Comparison of ENCODE assay signal across 16 cellular contexts in genomic region chr4:76002176-76002575, GRCh38. TPM values are rescaled to one million over a fixed set of nuclear protein-coding genes. Genes with fewer than 3 reads are reported as not detected.
DNase-seq lines count a peak whose midpoint lies in the region; ATAC-seq and TF ChIP-seq lines count a peak whose summit lies in the region.
"Had no signal": no experiment of that assay in that cellular context is flagged by ENCODE, and none has a peak within 500 bp of the region (broad histone marks: within the 10 kb centered on the region; RNA-seq: fewer than 3 reads in every experiment).

No MANE protein-coding gene starts in this region.

- H3K4me1 ChIP-seq in psoas muscle: no peaks in the 10 kb centered on the region
- H3K4me1 ChIP-seq: SJCRH30 had no signal

- ATAC-seq in psoas muscle: peak; percentile 39 to 75 (median 58)
- ATAC-seq in HG03439 (IDR thresholded peaks at IDR 0.05; ENCODE audit: unreplicated experiment): no peak

- TF ChIP-seq CTCF in choroid plexus epithelial cell (conservative IDR thresholded peaks at IDR 0.05; ENCODE audit: low read depth, low read length) (no peak), psoas muscle (IDR thresholded peaks at IDR 0.05) (no peak)

- DNase-seq in NCI-H2029 (lab: John Stamatoyannopoulos, UW) (peak; percentile 31), NCI-H2029 treated with DMSO at 0.1 percent for 48 hours (lab: John Stamatoyannopoulos, UW) (no peak), NCI-H510A (lab: John Stamatoyannopoulos, UW) (peak; percentile 7), choroid plexus epithelial cell (ENCODE audit: low read depth) (peak; percentile 33), psoas muscle (no peak), NCI-H2227 (lab: John Stamatoyannopoulos, UW; ENCODE audit: unreplicated experiment) (no peak), anterior cingulate cortex (lab: John Stamatoyannopoulos, UW) (no peak)
- DNase-seq: 8988T; activated naive CD4-positive, alpha-beta T cell treated with anti-CD3 and anti-CD28 coated beads, Interleukin-2, amount 50 U/mL, for 16 hours; caudate nucleus; CD4-positive, alpha-beta memory T cell; H9; NCI-H446; SJCRH30; small intestine had no signal

- H3K27me3 ChIP-seq in psoas muscle (ENCODE audit: insufficient read depth in 3 of 3, low read length in 2 of 3): peaks cover 0 to 9% (median 0%) of the 10 kb centered on the region in 3 donors
- H3K27me3 ChIP-seq: SJCRH30 had no signal

- H3K27ac ChIP-seq in psoas muscle: peak overlapping the region; percentile 23
- H3K27ac ChIP-seq: SJCRH30 had no signal

- H3K9me3 ChIP-seq in psoas muscle: no peaks in the 10 kb centered on the region
- H3K9me3 ChIP-seq: SJCRH30 had no signal

- intact Hi-C loops in psoas muscle (cut with DNase I): no loop called here

- H3K36me3 ChIP-seq in psoas muscle (ENCODE audit: insufficient read depth in 1 of 2, low read depth in 1 of 2): no peaks in the 10 kb centered on the region
- H3K36me3 ChIP-seq: SJCRH30 had no signal

- no peak overlapping the region for H3K4me3 ChIP-seq in choroid plexus epithelial cell (ENCODE audit: low read depth, low read length)
- no peak overlapping the region for H3K4me3 ChIP-seq in psoas muscle
- H3K4me3 ChIP-seq: SJCRH30 had no signal

- 72 to 77% (median 73%) methylated on average over 4 of the region's 4 CpGs for WGBS in psoas muscle, 3 donors

RNA-seq across cellular contexts. Expression of gene CXCL9, which starts 5.1 kb away (rescaled TPM):
- total RNA-seq in psoas muscle: under 1 TPM; 0.10 to 0.51 (median 0.44) TPM
- polyA plus RNA-seq in psoas muscle: under 1 TPM; 0.03 to 0.14 (median 0.11) TPM
- total RNA-seq: H9, SJCRH30 had no signal
- polyA plus RNA-seq: CD4-positive, alpha-beta memory T cell had no signal

RNA-seq across cellular contexts. Expression of gene SDAD1, which starts 11.4 kb away (rescaled TPM):
- 10 to 100 TPM; 27.0 to 44.3 (median 30.7) TPM for total RNA-seq in psoas muscle
- 10 to 100 TPM; 18.6 to 34.6 (median 21.5) TPM for polyA plus RNA-seq in psoas muscle

RNA-seq across cellular contexts. Expression of gene CXCL10, which starts 21.1 kb away (rescaled TPM):
- total RNA-seq in psoas muscle: 1 to 10 TPM in 1 of 4 donors, under 1 TPM in 2, not detected in 1; 0.29 to 1.5 (median 0.32) TPM
- polyA plus RNA-seq in psoas muscle: under 1 TPM; 0.06 to 0.17 (median 0.16) TPM
- total RNA-seq: H9, SJCRH30 had no signal

RNA-seq across cellular contexts. Expression of gene CXCL11, which starts 33.7 kb away (rescaled TPM):
- total RNA-seq in psoas muscle: under 1 TPM in 1 of 4 donors, not detected in 3; 0.37 TPM
- polyA plus RNA-seq in psoas muscle: under 1 TPM in 2 of 3 donors, not detected in 1; 0.03 to 0.15 TPM
- total RNA-seq: CD4-positive, alpha-beta memory T cell; H9; SJCRH30 had no signal
- polyA plus RNA-seq: CD4-positive, alpha-beta memory T cell had no signal

Comparison
In these comparisons a context has a peak if more than half of its experiments do, and no peak if none do; other contexts are left out.
1. DNase-seq: peak in NCI-H2029 (single experiment), NCI-H510A (single experiment) and choroid plexus epithelial cell (single experiment); none in NCI-H2029 treated with DMSO at 0.1 percent for 48 hours (single experiment), psoas muscle (0 of 2), NCI-H2227 (single experiment) and anterior cingulate cortex (0 of 58).